8 cellular contexts compared by ENCODE assay signal in genomic region chrX:101617211-101618191, GRCh38. TPM values are rescaled to one million over a fixed set of nuclear protein-coding genes. Genes with fewer than 3 reads are reported as not detected.
DNase-seq lines count a peak whose midpoint lies in the region; ATAC-seq and TF ChIP-seq lines count a peak whose summit lies in the region.

Gene ARMCX6 (minus strand): TSS chrX:101618000. CDS start chrX:101616620, 1,380 bp downstream.

- H3K36me3 ChIP-seq in HUES64 (ENCODE audit: insufficient read depth, low read length) (peaks cover 5% of the 10 kb centered on the region), stomach smooth muscle (ENCODE audit: control insufficient read depth in 2 of 2, insufficient read depth in 2 of 2, low read length in 2 of 2) (no peaks in the 10 kb centered on the region)

- no peaks in the 10 kb centered on the region for H3K27me3 Mint-ChIP-seq in activated T-helper 1 cell treated with anti-CD3 and anti-CD28 coated beads, Interleukin-12 subunit alpha, Interleukin-12 subunit beta, Interleukin-2, Interleukin-4 antibody, amounts not matched to agents 30 ng/mL and 10 ng/mL and 1 ng/mL, durations not matched to agents 14 hours and 24 hours and 36 hours (ENCODE audit: insufficient read depth)
- H3K27me3 Mint-ChIP-seq in nephron progenitor cell (ENCODE audit: low read depth, poor library complexity) = no peaks in the 10 kb centered on the region

- H3K4me1 ChIP-seq in HUES64 (ENCODE audit: insufficient read depth, low read length) (peaks cover 19% of the 10 kb centered on the region), stomach smooth muscle (ENCODE audit: control insufficient read depth, insufficient read depth, low read length) (peaks cover 5% of the 10 kb centered on the region)

- H3K4me3 ChIP-seq in HUES64 (ENCODE audit: low read length) (peak within 1 kb of the TSS; percentile 77), fibroblast of the aortic adventitia (ENCODE audit: low read depth, low read length) (peak within 1 kb of the TSS; percentile 71), stomach smooth muscle (ENCODE audit: low read length in 2 of 2) (peak within 1 kb of the TSS; percentile 78 to 79)

- peaks cover 46% of the 10 kb centered on the region for H3K4me1 Mint-ChIP-seq in activated T-helper 1 cell treated with anti-CD3 and anti-CD28 coated beads, Interleukin-12 subunit alpha, Interleukin-12 subunit beta, Interleukin-2, Interleukin-4 antibody, amounts not matched to agents 30 ng/mL and 10 ng/mL and 1 ng/mL, durations not matched to agents 14 hours and 24 hours and 36 hours (ENCODE audit: low read depth)
- H3K4me1 Mint-ChIP-seq in nephron progenitor cell = peaks cover 42% of the 10 kb centered on the region

- H3K9ac ChIP-seq in HUES64 (ENCODE audit: low read depth, low read length) (peak within 1 kb of the TSS; percentile 77), stomach smooth muscle (ENCODE audit: low read length in 2 of 2) (peak within 1 kb of the TSS; percentile 60 to 67)

- DNase-seq in DMS153 (lab: John Stamatoyannopoulos, UW) (peak; percentile 2), fibroblast of the aortic adventitia (ENCODE audit: low read depth) (peak; percentile 74), nephron progenitor cell (peak; percentile 69)
- DNase-seq in activated T-helper 1 cell treated with anti-CD3 and anti-CD28 coated beads, Interleukin-12 subunit alpha, Interleukin-12 subunit beta, Interleukin-2, Interleukin-4 antibody, amounts not matched to agents 30 ng/mL and 10 ng/mL and 1 ng/mL, durations not matched to agents 14 hours and 24 hours and 36 hours (ENCODE audit: low spot score) = peak; percentile 68

- H3K27ac ChIP-seq in HUES64 (ENCODE audit: low read depth, low read length) (peak within 1 kb of the TSS; percentile 78; the same call in 1 of the 2 replicates), stomach smooth muscle (ENCODE audit: low read length) (peak within 1 kb of the TSS; percentile 46)

- peaks cover 8% of the 10 kb centered on the region for H3K36me3 Mint-ChIP-seq in activated T-helper 1 cell treated with anti-CD3 and anti-CD28 coated beads, Interleukin-12 subunit alpha, Interleukin-12 subunit beta, Interleukin-2, Interleukin-4 antibody, amounts not matched to agents 30 ng/mL and 10 ng/mL and 1 ng/mL, durations not matched to agents 14 hours and 24 hours and 36 hours (ENCODE audit: low read depth)
- peaks cover 7% of the 10 kb centered on the region for H3K36me3 Mint-ChIP-seq in nephron progenitor cell (ENCODE audit: low read depth)

- peak; percentile 88 for ATAC-seq in GM21423 (IDR thresholded peaks at IDR 0.05; ENCODE audit: unreplicated experiment)

- WGBS in HUES64 = under 1% methylated on average over 21 of the region's 39 CpGs

- intact Hi-C loops in activated T-helper 1 cell treated with anti-CD3 and anti-CD28 coated beads, Interleukin-12 subunit alpha, Interleukin-12 subunit beta, Interleukin-2, Interleukin-4 antibody, amounts not matched to agents 30 ng/mL and 10 ng/mL and 1 ng/mL, durations not matched to agents 14 hours and 24 hours and 36 hours (cut with micrococcal nuclease) = loop anchor here (5.0 kb wide), 2 partner anchors 140 to 1150 kb away; no protein-coding TSS in a partner anchor

- H3K9me3 ChIP-seq in HUES64 (ENCODE audit: insufficient read depth, low read depth, low read length) = no peaks in the 10 kb centered on the region
- no peaks in the 10 kb centered on the region for H3K9me3 ChIP-seq in stomach smooth muscle (ENCODE audit: control insufficient read depth in 2 of 2, low read length in 2 of 2)

- H3K4me3 Mint-ChIP-seq in activated T-helper 1 cell treated with anti-CD3 and anti-CD28 coated beads, Interleukin-12 subunit alpha, Interleukin-12 subunit beta, Interleukin-2, Interleukin-4 antibody, amounts not matched to agents 30 ng/mL and 10 ng/mL and 1 ng/mL, durations not matched to agents 14 hours and 24 hours and 36 hours = peak within 1 kb of the TSS; percentile 93
- peak within 1 kb of the TSS; percentile 88 for H3K4me3 Mint-ChIP-seq in nephron progenitor cell

- TF ChIP-seq CTCF in fibroblast of the aortic adventitia (IDR thresholded peaks at IDR 0.05; ENCODE audit: insufficient read depth, low read length) = peak; percentile 37
- TF ChIP-seq CTCF in nephron progenitor cell (IDR thresholded peaks at IDR 0.05) = peak; percentile 21

- H3K27ac Mint-ChIP-seq in activated T-helper 1 cell treated with anti-CD3 and anti-CD28 coated beads, Interleukin-12 subunit alpha, Interleukin-12 subunit beta, Interleukin-2, Interleukin-4 antibody, amounts not matched to agents 30 ng/mL and 10 ng/mL and 1 ng/mL, durations not matched to agents 14 hours and 24 hours and 36 hours = peak within 1 kb of the TSS; percentile 92
- H3K27ac Mint-ChIP-seq in nephron progenitor cell = peak within 1 kb of the TSS; percentile 88

- no peaks in the 10 kb centered on the region for H3K9me3 Mint-ChIP-seq in activated T-helper 1 cell treated with anti-CD3 and anti-CD28 coated beads, Interleukin-12 subunit alpha, Interleukin-12 subunit beta, Interleukin-2, Interleukin-4 antibody, amounts not matched to agents 30 ng/mL and 10 ng/mL and 1 ng/mL, durations not matched to agents 14 hours and 24 hours and 36 hours
- H3K9me3 Mint-ChIP-seq in nephron progenitor cell = peaks cover 39% of the 10 kb centered on the region

- H3K27me3 ChIP-seq in HUES64 (ENCODE audit: insufficient read depth, low read length) (no peaks in the 10 kb centered on the region), stomach smooth muscle (ENCODE audit: control insufficient read depth in 1 of 2, insufficient read depth in 2 of 2, low read length in 2 of 2) (peaks cover 0 to 3% of the 10 kb centered on the region in 2 donors)

TF ChIP-seq in PFSK-1, 5 proteins besides CTCF, POLR2A, EP300 and RAD21:
- TF ChIP-seq SIN3A (IDR thresholded peaks at IDR 0.05; ENCODE audit: borderline replicate concordance, insufficient read depth, low read length) (no peak), FOXP2 (optimal IDR thresholded peaks at IDR 0.05; ENCODE audit: borderline replicate concordance, extremely low read depth, extremely low read length, insufficient read depth) (peak; percentile 19)
TF ChIP-seq in PFSK-1: peak in this region for 1.

RNA-seq across cellular contexts. Expression of gene ARMCX6, which starts in this region (rescaled TPM):
- 24.0 TPM for polyA plus RNA-seq in HUES64 (2013, experiment 1 of 2)
- 33.4 TPM for polyA plus RNA-seq in HUES64 (2013, experiment 2 of 2)
- 17.9 TPM for polyA plus RNA-seq in PFSK-1 (2012; ENCODE audit: insufficient read length, low read depth)
- 79.3 and 83.5 TPM in 2 replicates for total RNA-seq in activated T-helper 1 cell treated with anti-CD3 and anti-CD28 coated beads, Interleukin-12 subunit alpha, Interleukin-12 subunit beta, Interleukin-2, Interleukin-4 antibody, amounts not matched to agents 30 ng/mL and 10 ng/mL and 1 ng/mL, durations not matched to agents 14 hours and 24 hours and 36 hours
- total RNA-seq in fibroblast of the aortic adventitia (ENCODE audit: low replicate concordance) = 19.1 and 45.6 TPM in 2 replicates

Comparison
In these comparisons a context has a peak if more than half of its experiments do, and no peak if none do; other contexts are left out.
1. Peak in every context shown above with its lines: DNase-seq, ATAC-seq, H3K4me3 ChIP-seq and H3K27ac ChIP-seq.
2. DNase-seq: peak in every context shown above with its lines; median percentile 74 in fibroblast of the aortic adventitia; 69 in nephron progenitor cell; 68 in activated T-helper 1 cell treated with anti-CD3 and anti-CD28 coated beads, Interleukin-12 subunit alpha, Interleukin-12 subunit beta, Interleukin-2, Interleukin-4 antibody, amounts not matched to agents 30 ng/mL and 10 ng/mL and 1 ng/mL, durations not matched to agents 14 hours and 24 hours and 36 hours; 2 in DMS153.